In genomic region chr11:93187290-93187689, GRCh38 we compare ENCODE assay signal across 27 cellular contexts.
"Had no signal": no experiment of that assay in that cellular context is flagged by ENCODE, and none has a peak within 500 bp of the region (broad histone marks: within the 10 kb centered on the region; RNA-seq: fewer than 3 reads in every experiment).

No MANE protein-coding gene starts in this region.

- H3K27me3 ChIP-seq: colonic mucosa, dorsolateral prefrontal cortex, esophagus squamous epithelium, foreskin keratinocyte, gastrocnemius medialis, gastroesophageal sphincter, heart left ventricle, heart right ventricle had no signal

- ATAC-seq: effector memory CD8-positive, alpha-beta T cell; esophagus mucosa; foreskin keratinocyte; gastrocnemius medialis; gastroesophageal sphincter; heart left ventricle; heart right ventricle had no signal

- H3K27ac ChIP-seq: colonic mucosa, coronary artery, dorsolateral prefrontal cortex, epithelial cell of prostate, esophagus squamous epithelium, foreskin keratinocyte, gastrocnemius medialis, gastroesophageal sphincter, heart left ventricle, heart right ventricle had no signal

- H3K36me3 ChIP-seq: colonic mucosa had no signal

- FAIRE-seq: colon, endometrium, endothelial cell of umbilical vein, frontal cortex had no signal

- DNase-seq: colonic mucosa; cortex of kidney; dermis blood vessel endothelial cell; dorsolateral prefrontal cortex; effector CD4-positive, alpha-beta T cell; effector CD8-positive, alpha-beta T cell; effector memory CD4-positive, alpha-beta T cell; effector memory CD8-positive, alpha-beta T cell; endodermal cell; erythroblast; esophagus squamous epithelium; foreskin fibroblast; foreskin keratinocyte; foreskin melanocyte; gastrocnemius medialis; glutamatergic neuron; head of caudate nucleus; heart left ventricle; heart right ventricle had no signal

- H3K9me3 ChIP-seq: colonic mucosa had no signal

- H3K4me3 ChIP-seq: colonic mucosa, coronary artery, dorsolateral prefrontal cortex, esophagus squamous epithelium, gastrocnemius medialis, gastroesophageal sphincter, heart left ventricle, heart right ventricle had no signal

- H3K4me1 ChIP-seq: colonic mucosa, esophagus squamous epithelium, foreskin keratinocyte, gastrocnemius medialis, gastroesophageal sphincter had no signal
